9 cellular contexts compared by ENCODE assay signal in the genomic region with DNA sequence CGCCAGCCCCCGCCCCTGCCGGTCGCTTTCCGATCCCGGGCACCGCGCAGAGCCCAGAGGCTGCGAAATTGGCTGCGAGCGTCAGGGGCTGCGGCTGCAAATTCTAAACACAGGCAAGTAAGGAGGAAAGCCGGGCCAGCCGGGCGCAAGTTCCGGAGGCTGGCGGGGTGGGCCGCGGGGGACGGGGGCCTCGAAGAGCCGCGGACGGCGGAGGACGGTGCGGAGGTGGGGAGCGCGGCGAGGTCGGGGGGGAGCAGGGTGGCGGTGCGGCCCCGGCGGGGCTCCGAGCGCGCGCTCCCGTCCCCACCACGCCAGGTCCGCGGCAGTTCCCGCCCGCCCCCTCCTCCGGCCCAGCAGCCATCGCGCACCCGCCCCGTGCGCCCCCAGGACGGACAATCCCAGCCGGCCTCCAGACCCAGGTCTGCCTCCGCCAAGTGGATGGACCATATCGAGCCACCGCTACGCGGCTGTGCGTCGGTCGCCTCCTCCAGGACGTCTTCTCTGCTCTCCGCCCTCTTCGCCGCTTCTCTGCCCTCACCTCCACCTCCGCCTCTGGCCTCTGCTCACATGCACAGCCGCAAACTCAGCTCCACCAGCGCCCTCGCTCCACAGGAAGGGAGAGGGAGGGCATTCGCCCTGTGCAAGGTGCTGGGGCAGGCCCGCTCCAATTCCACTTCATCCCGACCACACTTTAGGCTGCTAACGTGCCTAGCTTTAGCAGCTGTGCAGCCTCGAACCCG. TPM values are rescaled to one million over a fixed set of nuclear protein-coding genes. Genes with fewer than 3 reads are reported as not detected.
A peak's percentile ranks its signal among the peaks of the same experiment; 100 is the strongest.
DNase-seq lines count a peak whose midpoint lies in the region; ATAC-seq and TF ChIP-seq lines count a peak whose summit lies in the region.
"Had no signal": no experiment of that assay in that cellular context is flagged by ENCODE, and none has a peak within 500 bp of the region (broad histone marks: within the 10 kb centered on the region; RNA-seq: fewer than 3 reads in every experiment).

No MANE protein-coding gene starts in this region.

- H3K9me3 ChIP-seq in breast epithelium (no peaks in the 10 kb centered on the region), lower lobe of right lung (no peaks in the 10 kb centered on the region)

- H3K79me2 ChIP-seq in ACC112 (ENCODE audit: control insufficient read depth, insufficient read depth, low read length, unreplicated experiment): no peaks in the 10 kb centered on the region

- DNase-seq in breast epithelium (ENCODE audit: low spot score in 2 of 2): no peak
- no peak for DNase-seq in lower lobe of right lung
- no peak for DNase-seq in GM03348 (ENCODE audit: low spot score)
- no peak for DNase-seq in globus pallidus (ENCODE audit: low spot score)
- no peak for DNase-seq in GDM1 (lab: John Stamatoyannopoulos, UW)
- DNase-seq: effector CD8-positive, alpha-beta T cell had no signal

- H3K4me1 ChIP-seq in ACC112 (ENCODE audit: control insufficient read depth, insufficient read depth, low read length, unreplicated experiment) (peaks cover 9% of the 10 kb centered on the region), breast epithelium (peaks cover 5 to 8% of the 10 kb centered on the region in 2 donors), lower lobe of right lung (peaks cover 15% of the 10 kb centered on the region)

- ATAC-seq in lower lobe of right lung: peak in 1 of 2 donors; percentile 35
- no peak for ATAC-seq in HG03139 (IDR thresholded peaks at IDR 0.05; ENCODE audit: unreplicated experiment)

- TF ChIP-seq CTCF in breast epithelium (IDR thresholded peaks at IDR 0.05) (no peak), lower lobe of right lung (IDR thresholded peaks at IDR 0.05) (no peak)

- no peak overlapping the region for H2AFZ ChIP-seq in ACC112 (ENCODE audit: low read length, unreplicated experiment)

- H3K36me3 ChIP-seq in ACC112 (ENCODE audit: insufficient read depth, low read length) (no peaks in the 10 kb centered on the region), breast epithelium (no peaks in the 10 kb centered on the region), lower lobe of right lung (no peaks in the 10 kb centered on the region)

- TF ChIP-seq POLR2A in breast epithelium (IDR thresholded peaks at IDR 0.05): no peak

- no peak for TF ChIP-seq RAD21 in Ishikawa (IDR thresholded peaks at IDR 0.05; ENCODE audit: low read depth)

- H3K27me3 ChIP-seq in ACC112 (ENCODE audit: insufficient read depth, low read length) (no peaks in the 10 kb centered on the region), breast epithelium (peaks cover 0 to 84% of the 10 kb centered on the region in 2 donors), lower lobe of right lung (ENCODE audit: low read depth) (peaks cover 70% of the 10 kb centered on the region)

- no peak for TF ChIP-seq EP300 in Ishikawa (IDR thresholded peaks at IDR 0.05; ENCODE audit: borderline replicate concordance)

- peak overlapping the region; percentile 74 for H3K4me3 ChIP-seq in ACC112 (ENCODE audit: low read depth, low read length)
- H3K4me3 ChIP-seq in breast epithelium: peak overlapping the region in 2 of 3 donors; percentile 40 to 62
- H3K4me3 ChIP-seq in lower lobe of right lung: peak overlapping the region; percentile 29

- H3K27ac ChIP-seq in ACC112 (ENCODE audit: low read depth, low read length) (no peak overlapping the region), breast epithelium (no peak overlapping the region), lower lobe of right lung (no peak overlapping the region)

- intact Hi-C loops in breast epithelium (cut with DNase I; ENCODE audit: low total_unique reads): loop anchor here (5.0 kb wide), 1 partner anchor 868 kb away; no protein-coding TSS in a partner anchor
- intact Hi-C loops in lower lobe of right lung (cut with DNase I): no loop called here

TF ChIP-seq in Ishikawa, 13 proteins besides CTCF, POLR2A, EP300 and RAD21:
- TF ChIP-seq CREB1 (IDR thresholded peaks at IDR 0.05; ENCODE audit: low read depth) (no peak), MAX (IDR thresholded peaks at IDR 0.05) (peak; percentile 62), NFIC (IDR thresholded peaks at IDR 0.05) (no peak), YY1 (IDR thresholded peaks at IDR 0.05; ENCODE audit: low read depth) (no peak), CEBPB (IDR thresholded peaks at IDR 0.05) (no peak)
- TF ChIP-seq, protein P1, sequence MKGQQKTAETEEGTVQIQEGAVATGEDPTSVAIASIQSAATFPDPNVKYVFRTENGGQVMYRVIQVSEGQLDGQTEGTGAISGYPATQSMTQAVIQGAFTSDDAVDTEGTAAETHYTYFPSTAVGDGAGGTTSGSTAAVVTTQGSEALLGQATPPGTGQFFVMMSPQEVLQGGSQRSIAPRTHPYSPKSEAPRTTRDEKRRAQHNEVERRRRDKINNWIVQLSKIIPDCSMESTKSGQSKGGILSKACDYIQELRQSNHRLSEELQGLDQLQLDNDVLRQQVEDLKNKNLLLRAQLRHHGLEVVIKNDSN (IDR thresholded peaks at IDR 0.05): no peak
- TF ChIP-seq, protein P2, sequence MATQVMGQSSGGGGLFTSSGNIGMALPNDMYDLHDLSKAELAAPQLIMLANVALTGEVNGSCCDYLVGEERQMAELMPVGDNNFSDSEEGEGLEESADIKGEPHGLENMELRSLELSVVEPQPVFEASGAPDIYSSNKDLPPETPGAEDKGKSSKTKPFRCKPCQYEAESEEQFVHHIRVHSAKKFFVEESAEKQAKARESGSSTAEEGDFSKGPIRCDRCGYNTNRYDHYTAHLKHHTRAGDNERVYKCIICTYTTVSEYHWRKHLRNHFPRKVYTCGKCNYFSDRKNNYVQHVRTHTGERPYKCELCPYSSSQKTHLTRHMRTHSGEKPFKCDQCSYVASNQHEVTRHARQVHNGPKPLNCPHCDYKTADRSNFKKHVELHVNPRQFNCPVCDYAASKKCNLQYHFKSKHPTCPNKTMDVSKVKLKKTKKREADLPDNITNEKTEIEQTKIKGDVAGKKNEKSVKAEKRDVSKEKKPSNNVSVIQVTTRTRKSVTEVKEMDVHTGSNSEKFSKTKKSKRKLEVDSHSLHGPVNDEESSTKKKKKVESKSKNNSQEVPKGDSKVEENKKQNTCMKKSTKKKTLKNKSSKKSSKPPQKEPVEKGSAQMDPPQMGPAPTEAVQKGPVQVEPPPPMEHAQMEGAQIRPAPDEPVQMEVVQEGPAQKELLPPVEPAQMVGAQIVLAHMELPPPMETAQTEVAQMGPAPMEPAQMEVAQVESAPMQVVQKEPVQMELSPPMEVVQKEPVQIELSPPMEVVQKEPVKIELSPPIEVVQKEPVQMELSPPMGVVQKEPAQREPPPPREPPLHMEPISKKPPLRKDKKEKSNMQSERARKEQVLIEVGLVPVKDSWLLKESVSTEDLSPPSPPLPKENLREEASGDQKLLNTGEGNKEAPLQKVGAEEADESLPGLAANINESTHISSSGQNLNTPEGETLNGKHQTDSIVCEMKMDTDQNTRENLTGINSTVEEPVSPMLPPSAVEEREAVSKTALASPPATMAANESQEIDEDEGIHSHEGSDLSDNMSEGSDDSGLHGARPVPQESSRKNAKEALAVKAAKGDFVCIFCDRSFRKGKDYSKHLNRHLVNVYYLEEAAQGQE (IDR thresholded peaks at IDR 0.05; ENCODE audit: low read depth): no peak

RNA-seq across cellular contexts. Expression of gene ELFN2, which starts 7.2 kb away (rescaled TPM):
- total RNA-seq in breast epithelium (not detected), lower lobe of right lung (0.89 TPM)
